In genomic region chr1:42830631-42831030, GRCh38 we compare ENCODE assay signal across 29 cellular contexts. TPM values are rescaled to one million over a fixed set of nuclear protein-coding genes. Genes with fewer than 3 reads are reported as not detected.
"Had no signal": no experiment of that assay in that cellular context is flagged by ENCODE, and none has a peak within 500 bp of the region (broad histone marks: within the 10 kb centered on the region; RNA-seq: fewer than 3 reads in every experiment).

No MANE protein-coding gene starts in this region.

- H3K27ac Mint-ChIP-seq: activated CD4-positive, alpha-beta T cell treated with anti-CD3 and anti-CD28 coated beads for 36 hours; activated CD4-positive, alpha-beta T cell treated with anti-CD3 and anti-CD28 coated beads, Interleukin-2, amount 10 ng/mL, durations not matched to agents 7 days and 5 days; activated CD8-positive, alpha-beta T cell treated with anti-CD3 and anti-CD28 coated beads, Interleukin-2, amount 10 ng/mL, durations not matched to agents 7 days and 5 days; activated naive CD4-positive, alpha-beta T cell treated with anti-CD3 and anti-CD28 coated beads, Interleukin-2, amount 50 U/mL, for 24 hours; activated naive CD8-positive, alpha-beta T cell treated with anti-CD3 and anti-CD28 coated beads, Interleukin-2, amount 10 ng/mL, durations not matched to agents 7 days and 5 days; activated T-cell treated with anti-CD3 and anti-CD28 coated beads, Interleukin-2, amount 50 U/mL, for 24 hours; activated T-helper 2 cell treated with anti-CD3 and anti-CD28 coated beads, Interferon-gamma antibody, Interleukin-2, Interleukin-4, amounts not matched to agents 10 μg/mL and 5 μg/mL and 100 μg/mL, durations not matched to agents 14 hours and 24 hours and 36 hours had no signal

- H3K27me3 Mint-ChIP-seq: activated CD4-positive, alpha-beta T cell treated with anti-CD3 and anti-CD28 coated beads for 36 hours; activated CD4-positive, alpha-beta T cell treated with anti-CD3 and anti-CD28 coated beads, Interleukin-2, amount 10 ng/mL, durations not matched to agents 7 days and 5 days; activated naive CD4-positive, alpha-beta T cell treated with anti-CD3 and anti-CD28 coated beads, Interleukin-2, amount 50 U/mL, for 24 hours; activated naive CD8-positive, alpha-beta T cell treated with anti-CD3 and anti-CD28 coated beads, Interleukin-2, amount 10 ng/mL, durations not matched to agents 7 days and 5 days; activated T-cell treated with anti-CD3 and anti-CD28 coated beads, Interleukin-2, amount 50 U/mL, for 24 hours; central memory CD8-positive, alpha-beta T cell had no signal

- H3K27ac ChIP-seq: ascending aorta, cardiac muscle cell, SJCRH30, SK-N-MC had no signal

- H3K27me3 ChIP-seq: ascending aorta, cardiac muscle cell, SJCRH30 had no signal

- H3K4me3 Mint-ChIP-seq: activated CD4-positive, alpha-beta T cell treated with anti-CD3 and anti-CD28 coated beads for 36 hours; activated CD4-positive, alpha-beta T cell treated with anti-CD3 and anti-CD28 coated beads, Interleukin-2, amount 10 ng/mL, durations not matched to agents 7 days and 5 days; activated CD8-positive, alpha-beta T cell treated with anti-CD3 and anti-CD28 coated beads, Interleukin-2, amount 10 ng/mL, durations not matched to agents 7 days and 5 days; activated naive CD4-positive, alpha-beta T cell treated with anti-CD3 and anti-CD28 coated beads, Interleukin-2, amount 50 U/mL, for 24 hours; activated naive CD8-positive, alpha-beta T cell treated with anti-CD3 and anti-CD28 coated beads, Interleukin-2, amount 10 ng/mL, durations not matched to agents 7 days and 5 days; activated T-cell treated with anti-CD3 and anti-CD28 coated beads, Interleukin-2, amount 50 U/mL, for 24 hours; central memory CD8-positive, alpha-beta T cell had no signal

- H3K4me1 Mint-ChIP-seq: activated CD4-positive, alpha-beta T cell treated with anti-CD3 and anti-CD28 coated beads for 36 hours; activated CD4-positive, alpha-beta T cell treated with anti-CD3 and anti-CD28 coated beads, Interleukin-2, amount 10 ng/mL, durations not matched to agents 7 days and 5 days; activated naive CD4-positive, alpha-beta T cell treated with anti-CD3 and anti-CD28 coated beads, Interleukin-2, amount 50 U/mL, for 24 hours; activated naive CD8-positive, alpha-beta T cell treated with anti-CD3 and anti-CD28 coated beads, Interleukin-2, amount 10 ng/mL, durations not matched to agents 7 days and 5 days; central memory CD8-positive, alpha-beta T cell had no signal

- DNase-seq: activated CD4-positive, alpha-beta T cell treated with anti-CD3 and anti-CD28 coated beads for 36 hours; activated CD4-positive, alpha-beta T cell treated with anti-CD3 and anti-CD28 coated beads, Interleukin-2, amount 10 ng/mL, durations not matched to agents 7 days and 5 days; activated CD4-positive, alpha-beta T cell treated with anti-CD3 and anti-CD28 coated beads, Interleukin-2, amount 50 U/mL, for 48 hours; activated CD8-positive, alpha-beta T cell treated with anti-CD3 and anti-CD28 coated beads, Interleukin-2, amount 10 ng/mL, durations not matched to agents 7 days and 5 days; activated gamma-delta T cell; activated naive CD4-positive, alpha-beta T cell treated with Interleukin-2 at 50 U/mL for 16 hours; activated naive CD8-positive, alpha-beta T cell treated with anti-CD3 and anti-CD28 coated beads, Interleukin-2, amount 10 ng/mL, durations not matched to agents 7 days and 5 days; activated T-cell treated with anti-CD3 and anti-CD28 coated beads, Interleukin-2, amount 50 U/mL, for 24 hours; amygdala; Karpas-422; NCI-H1092; NCI-H1436 treated with DMSO at 0.1 percent for 48 hours; NCI-H1694 treated with DMSO at 0.1 percent for 48 hours; NCI-H2029; NCI-H345; NCI-H524 treated with DMSO at 0.1 percent for 48 hours; SHP77; SJCRH30; T1000 had no signal

- H3K4me3 ChIP-seq: ascending aorta, cardiac muscle cell, SJCRH30, SK-N-MC had no signal

- H3K4me1 ChIP-seq: ascending aorta had no signal

- H3K36me3 ChIP-seq: ascending aorta, cardiac muscle cell, SJCRH30 had no signal

- ATAC-seq: activated CD4-positive, alpha-beta T cell treated with anti-CD3 and anti-CD28 coated beads for 36 hours; activated CD4-positive, CD25-positive, alpha-beta regulatory T cell treated with anti-CD3 and anti-CD28 coated beads, Interleukin-2, amount 50 U/mL, for 24 hours; activated CD8-positive, alpha-beta T cell treated with anti-CD3 and anti-CD28 coated beads, Interleukin-2, amount 10 ng/mL, durations not matched to agents 7 days and 5 days; Panc1 had no signal

- H3K9me3 Mint-ChIP-seq: activated CD4-positive, alpha-beta T cell treated with anti-CD3 and anti-CD28 coated beads, Interleukin-2, amount 10 ng/mL, durations not matched to agents 7 days and 5 days; activated naive CD4-positive, alpha-beta T cell treated with anti-CD3 and anti-CD28 coated beads, Interleukin-2, amount 50 U/mL, for 24 hours; activated naive CD8-positive, alpha-beta T cell treated with anti-CD3 and anti-CD28 coated beads, Interleukin-2, amount 10 ng/mL, durations not matched to agents 7 days and 5 days; activated T-cell treated with anti-CD3 and anti-CD28 coated beads, Interleukin-2, amount 50 U/mL, for 24 hours; activated T-helper 2 cell treated with anti-CD3 and anti-CD28 coated beads, Interferon-gamma antibody, Interleukin-2, Interleukin-4, amounts not matched to agents 10 μg/mL and 5 μg/mL and 100 μg/mL, durations not matched to agents 14 hours and 24 hours and 36 hours; central memory CD8-positive, alpha-beta T cell had no signal

RNA-seq across cellular contexts. Expression of gene TMEM269, which starts 45.8 kb away (rescaled TPM):
- total RNA-seq: ascending aorta, MCF 10A, RPMI7951 had no signal
